In the genomic region with DNA sequence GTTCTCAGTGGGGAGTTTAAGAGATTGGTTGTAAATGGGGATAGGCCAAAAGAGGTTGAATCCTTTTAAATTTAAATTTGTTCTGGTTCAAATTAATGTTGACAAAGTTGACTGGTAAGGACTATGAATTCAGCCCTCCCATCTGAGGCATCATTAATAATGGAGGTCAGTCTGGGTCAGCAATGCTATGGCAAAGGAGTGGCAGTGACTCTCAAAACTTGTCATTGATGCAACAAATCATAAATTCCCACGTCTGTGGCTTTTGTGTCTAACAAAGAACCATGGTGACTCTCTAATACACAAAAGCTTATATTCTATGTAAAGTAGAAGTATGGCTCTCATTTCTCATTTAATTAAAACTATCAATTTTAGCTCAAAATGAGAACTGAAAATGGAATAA, we compare ENCODE assay signal across 29 cellular contexts. TPM values are rescaled to one million over a fixed set of nuclear protein-coding genes. Genes with fewer than 3 reads are reported as not detected.
A peak's percentile ranks its signal among the peaks of the same experiment; 100 is the strongest.
DNase-seq lines count a peak whose midpoint lies in the region; ATAC-seq and TF ChIP-seq lines count a peak whose summit lies in the region.
"Had no signal": no experiment of that assay in that cellular context is flagged by ENCODE, and none has a peak within 500 bp of the region (broad histone marks: within the 10 kb centered on the region; RNA-seq: fewer than 3 reads in every experiment).

No MANE protein-coding gene starts in this region.

- no peaks in the 10 kb centered on the region for H3K27me3 ChIP-seq in endodermal cell (ENCODE audit: control insufficient read depth, insufficient read depth, low read length, poor library complexity, severe bottlenecking)
- H3K27me3 ChIP-seq: adrenal gland, esophagus muscularis mucosa, hepatocyte, left lung, uterus had no signal

- H3K9ac ChIP-seq in endodermal cell (ENCODE audit: extremely low read depth, low read length, poor library complexity, severe bottlenecking), result no peak overlapping the region

- no peak for ATAC-seq in activated CD8-positive, alpha-beta T cell treated with anti-CD3 and anti-CD28 coated beads for 36 hours
- ATAC-seq in naive thymus-derived CD8-positive, alpha-beta T cell, result no peak
- no peak for ATAC-seq in HG03175 (IDR thresholded peaks at IDR 0.05; ENCODE audit: unreplicated experiment)
- ATAC-seq: HepG2, left lung, T-helper 17 cell had no signal

- H3K27ac Mint-ChIP-seq in activated naive CD4-positive, alpha-beta T cell treated with anti-CD3 and anti-CD28 coated beads, Interleukin-2, amount 10 ng/mL, durations not matched to agents 7 days and 5 days, result peak overlapping the region; percentile 66
- peak overlapping the region; percentile 93 for H3K27ac Mint-ChIP-seq in activated CD8-positive, alpha-beta T cell treated with anti-CD3 and anti-CD28 coated beads for 36 hours
- H3K27ac Mint-ChIP-seq in endodermal cell (no peak overlapping the region), Calu3 (ENCODE audit: unreplicated experiment) (no peak overlapping the region)
- H3K27ac Mint-ChIP-seq in naive thymus-derived CD8-positive, alpha-beta T cell, result peak overlapping the region in 1 of 10 donors; percentile 38

- DNase-seq in activated naive CD4-positive, alpha-beta T cell treated with anti-CD3 and anti-CD28 coated beads, Interleukin-2, amount 10 ng/mL, durations not matched to agents 7 days and 5 days, result no peak
- no peak for DNase-seq in activated naive CD4-positive, alpha-beta T cell treated with Interleukin-2 at 50 U/mL for 16 hours
- no peak for DNase-seq in activated CD8-positive, alpha-beta T cell treated with anti-CD3 and anti-CD28 coated beads for 36 hours
- DNase-seq in endodermal cell, result no peak
- DNase-seq in naive thymus-derived CD8-positive, alpha-beta T cell, result no peak
- no peak for DNase-seq in Calu3
- DNase-seq: activated T-cell treated with anti-CD3 and anti-CD28 coated beads, Interleukin-2, amount 50 U/mL, for 1 hour; adrenal gland; C1 segment of cervical spinal cord; effector CD4-positive, alpha-beta T cell; left lung; mesendoderm; NCI-H1048; NCI-H187 treated with DMSO at 0.1 percent for 48 hours; NCI-H526; occipital lobe; T-helper 17 cell; uterus had no signal

- H3K27ac ChIP-seq in endodermal cell (ENCODE audit: low read depth, low read length), result peak overlapping the region; percentile 58
- H3K27ac ChIP-seq: adrenal gland, esophagus muscularis mucosa, hepatocyte, left lung, uterus had no signal

- CTCF ChIA-PET in activated naive CD4-positive, alpha-beta T cell treated with anti-CD3 and anti-CD28 coated beads, Interleukin-2, amount 10 ng/mL, durations not matched to agents 7 days and 5 days (lab: Charles Lee), result interaction anchor here (0.6 to 2.0 kb wide), 5 partner anchors 9 to 322 kb away, joined by 4 to 13 read pairs (median 5); no protein-coding TSS in a partner anchor
- CTCF ChIA-PET in activated CD8-positive, alpha-beta T cell treated with anti-CD3 and anti-CD28 coated beads for 36 hours (lab: Charles Lee), result interaction anchor here (0.9 to 2.2 kb wide), 6 partner anchors 9 to 66 kb away, joined by 3 to 15 read pairs (median 5); partner anchors contain the start of genes CD96 and ZBED2
- CTCF ChIA-PET in Calu3 (lab: Charles Lee), result no interaction called here

- H3K9me3 ChIP-seq in endodermal cell (ENCODE audit: control insufficient read depth, low read length), result no peaks in the 10 kb centered on the region
- H3K9me3 ChIP-seq: adrenal gland, esophagus muscularis mucosa, left lung, uterus had no signal

- H3K4me3 Mint-ChIP-seq in activated naive CD4-positive, alpha-beta T cell treated with anti-CD3 and anti-CD28 coated beads, Interleukin-2, amount 10 ng/mL, durations not matched to agents 7 days and 5 days, result no peak overlapping the region
- no peak overlapping the region for H3K4me3 Mint-ChIP-seq in activated CD8-positive, alpha-beta T cell treated with anti-CD3 and anti-CD28 coated beads for 36 hours
- H3K4me3 Mint-ChIP-seq in endodermal cell, result no peak overlapping the region
- H3K4me3 Mint-ChIP-seq in naive thymus-derived CD8-positive, alpha-beta T cell, result no peak overlapping the region
- no peak overlapping the region for H3K4me3 Mint-ChIP-seq in Calu3 (ENCODE audit: low read depth, unreplicated experiment)
- H3K4me3 Mint-ChIP-seq: brain, T-helper 17 cell had no signal

- POLR2A ChIA-PET in activated CD8-positive, alpha-beta T cell treated with anti-CD3 and anti-CD28 coated beads for 36 hours (lab: Charles Lee), result interaction anchor here (0.6 to 3.4 kb wide), 6 partner anchors 10 to 111 kb away, joined by 3 to 20 read pairs (median 8); partner anchors contain the start of gene ZBED2
- POLR2A ChIA-PET in naive thymus-derived CD8-positive, alpha-beta T cell (lab: Charles Lee), result interaction anchor here (1.5 kb wide), 1 partner anchor 10 kb away, joined by 6 read pairs; no protein-coding TSS in a partner anchor

- no peaks in the 10 kb centered on the region for H3K36me3 ChIP-seq in endodermal cell (ENCODE audit: control insufficient read depth, insufficient read depth, low read length)
- H3K36me3 ChIP-seq: adrenal gland, esophagus muscularis mucosa, left lung, uterus had no signal

- H3K4me3 ChIP-seq in endodermal cell (ENCODE audit: low read length), result no peak overlapping the region
- H3K4me3 ChIP-seq: adrenal gland, esophagus muscularis mucosa, hepatocyte, left lung, uterus had no signal

- peaks cover 86% of the 10 kb centered on the region for H3K36me3 Mint-ChIP-seq in activated naive CD4-positive, alpha-beta T cell treated with anti-CD3 and anti-CD28 coated beads, Interleukin-2, amount 10 ng/mL, durations not matched to agents 7 days and 5 days
- H3K36me3 Mint-ChIP-seq in activated CD8-positive, alpha-beta T cell treated with anti-CD3 and anti-CD28 coated beads for 36 hours (ENCODE audit: low read depth), result peaks cover 85% of the 10 kb centered on the region
- H3K36me3 Mint-ChIP-seq in endodermal cell (ENCODE audit: low read depth), result no peaks in the 10 kb centered on the region
- H3K36me3 Mint-ChIP-seq in naive thymus-derived CD8-positive, alpha-beta T cell, result peaks cover 23 to 84% (median 42%) of the 10 kb centered on the region in 3 donors
- no peaks in the 10 kb centered on the region for H3K36me3 Mint-ChIP-seq in Calu3 (ENCODE audit: insufficient read depth, unreplicated experiment)
- H3K36me3 Mint-ChIP-seq: brain had no signal

- TF ChIP-seq CTCF in activated CD8-positive, alpha-beta T cell treated with anti-CD3 and anti-CD28 coated beads for 36 hours (IDR thresholded peaks at IDR 0.05), result no peak
- no peak for TF ChIP-seq CTCF in endodermal cell (conservative IDR thresholded peaks at IDR 0.05)
- TF ChIP-seq CTCF in Calu3 (IDR thresholded peaks at IDR 0.05; ENCODE audit: unreplicated experiment), result no peak

- intact Hi-C loops in activated CD8-positive, alpha-beta T cell treated with anti-CD3 and anti-CD28 coated beads for 36 hours (cut with micrococcal nuclease), result loop anchor here (10.0 kb wide), 1 partner anchor 282 kb away; no protein-coding TSS in a partner anchor
- intact Hi-C loops in Calu3 (cut with micrococcal nuclease; ENCODE audit: unreplicated experiment), result no loop called here

- H3K4me1 Mint-ChIP-seq in activated naive CD4-positive, alpha-beta T cell treated with anti-CD3 and anti-CD28 coated beads, Interleukin-2, amount 10 ng/mL, durations not matched to agents 7 days and 5 days, result peaks cover 94% of the 10 kb centered on the region
- H3K4me1 Mint-ChIP-seq in activated CD8-positive, alpha-beta T cell treated with anti-CD3 and anti-CD28 coated beads for 36 hours (ENCODE audit: low read depth), result peaks cover 97% of the 10 kb centered on the region
- H3K4me1 Mint-ChIP-seq in endodermal cell (no peaks in the 10 kb centered on the region), Calu3 (ENCODE audit: low read depth, unreplicated experiment) (peaks cover 9% of the 10 kb centered on the region)
- peaks cover 32 to 72% (median 67%) of the 10 kb centered on the region in 4 donors for H3K4me1 Mint-ChIP-seq in naive thymus-derived CD8-positive, alpha-beta T cell
- H3K4me1 Mint-ChIP-seq: brain had no signal

- H3K4me1 ChIP-seq in endodermal cell (ENCODE audit: control insufficient read depth, insufficient read depth, low read length), result no peaks in the 10 kb centered on the region
- H3K4me1 ChIP-seq: adrenal gland, esophagus muscularis mucosa, left lung, uterus had no signal

- no TSS peak for BruUV-seq in Calu3 (replicated peaks; lab: Mats Ljungman, UMichigan)

- H3K9me3 Mint-ChIP-seq in activated naive CD4-positive, alpha-beta T cell treated with anti-CD3 and anti-CD28 coated beads, Interleukin-2, amount 10 ng/mL, durations not matched to agents 7 days and 5 days, result peaks cover 6% of the 10 kb centered on the region
- peaks cover 3% of the 10 kb centered on the region for H3K9me3 Mint-ChIP-seq in activated CD8-positive, alpha-beta T cell treated with anti-CD3 and anti-CD28 coated beads for 36 hours
- H3K9me3 Mint-ChIP-seq in endodermal cell (no peaks in the 10 kb centered on the region), Calu3 (ENCODE audit: low read depth, unreplicated experiment) (no peaks in the 10 kb centered on the region)
- no peaks in the 10 kb centered on the region for H3K9me3 Mint-ChIP-seq in naive thymus-derived CD8-positive, alpha-beta T cell

- 100% methylated on average over 1 of the region's 1 CpG; no CpG with 5 or more reads in 1 of the 2 experiments for WGBS in endodermal cell (ENCODE audit: insufficient coverage in 1 of 2, insufficient read length in 1 of 2), 2 experiments

- no peaks in the 10 kb centered on the region for H3K27me3 Mint-ChIP-seq in activated naive CD4-positive, alpha-beta T cell treated with anti-CD3 and anti-CD28 coated beads, Interleukin-2, amount 10 ng/mL, durations not matched to agents 7 days and 5 days
- H3K27me3 Mint-ChIP-seq in activated CD8-positive, alpha-beta T cell treated with anti-CD3 and anti-CD28 coated beads for 36 hours, result no peaks in the 10 kb centered on the region
- H3K27me3 Mint-ChIP-seq in endodermal cell (ENCODE audit: insufficient read depth) (no peaks in the 10 kb centered on the region), Calu3 (ENCODE audit: unreplicated experiment) (no peaks in the 10 kb centered on the region)
- no peaks in the 10 kb centered on the region for H3K27me3 Mint-ChIP-seq in naive thymus-derived CD8-positive, alpha-beta T cell
- H3K27me3 Mint-ChIP-seq: T-helper 17 cell had no signal

RNA-seq across cellular contexts. Expression of gene ZBED2, which starts 12.1 kb away (rescaled TPM):
- total RNA-seq in activated CD8-positive, alpha-beta T cell treated with anti-CD3 and anti-CD28 coated beads for 36 hours, result 100 to 1,000 TPM; 226 to 235 TPM
- total RNA-seq in endodermal cell, result not detected
- polyA plus RNA-seq in endodermal cell (2013, experiment 1 of 2), result not detected
- polyA plus RNA-seq in endodermal cell (2013, experiment 2 of 2), result not detected
- total RNA-seq in naive thymus-derived CD8-positive, alpha-beta T cell, result under 1 TPM in 1 of 2 experiments, not detected in 1; 0.16 TPM
- polyA plus RNA-seq in naive thymus-derived CD8-positive, alpha-beta T cell, result 1 to 10 TPM in 2 of 3 donors, under 1 TPM in 1; 0.30 to 1.9 (median 1.1) TPM
- 0.24 and 0.56 TPM in 2 replicates for total RNA-seq in Calu3 (2022)
- total RNA-seq: frontal cortex, LHCN-M2, myocyte, occipital lobe, RPMI7951, skeletal muscle tissue, temporal lobe had no signal
- polyA plus RNA-seq: adrenal gland, HepG2 had no signal

Comparison
In these comparisons a context has a peak if more than half of its experiments do, and no peak if none do; other contexts are left out.
1. H3K27ac Mint-ChIP-seq: peak in activated naive CD4-positive, alpha-beta T cell treated with anti-CD3 and anti-CD28 coated beads, Interleukin-2, amount 10 ng/mL, durations not matched to agents 7 days and 5 days (single experiment) and activated CD8-positive, alpha-beta T cell treated with anti-CD3 and anti-CD28 coated beads for 36 hours (single experiment); none in endodermal cell (single experiment) and Calu3 (single experiment).
2. RNA of gene ZBED2, which starts 12.1 kb away (total RNA-seq): 226 to 235 TPM in activated CD8-positive, alpha-beta T cell treated with anti-CD3 and anti-CD28 coated beads for 36 hours; 0.24 to 0.56 TPM in Calu3, 0.16 TPM in naive thymus-derived CD8-positive, alpha-beta T cell and not detected in endodermal cell; every median in the first group is over 100 times any median in the second.